Comparison of ENCODE assay signal across 9 cellular contexts in genomic region chr14:104694475-104694950, GRCh38. TPM values are rescaled to one million over a fixed set of nuclear protein-coding genes. Genes with fewer than 3 reads are reported as not detected.
DNase-seq lines count a peak whose midpoint lies in the region; ATAC-seq and TF ChIP-seq lines count a peak whose summit lies in the region.
"Had no signal": no experiment of that assay in that cellular context is flagged by ENCODE, and none has a peak within 500 bp of the region (broad histone marks: within the 10 kb centered on the region; RNA-seq: fewer than 3 reads in every experiment).

No MANE protein-coding gene starts in this region.

- DNase-seq in heart right ventricle: peak in 1 of 2 donors; percentile 20
- no peak for DNase-seq in Right ventricle myocardium inferior (ENCODE audit: missing footprints)
- DNase-seq in anterior cingulate cortex (lab: John Stamatoyannopoulos, UW): peak in 56 of 58 donors; percentile 19 to 92 (median 79)
- peak; percentile 86 for DNase-seq in midbrain (lab: John Stamatoyannopoulos, UW)
- no peak for DNase-seq in upper lobe of right lung
- DNase-seq in glutamatergic neuron: no peak
- DNase-seq in stimulated activated CD4-positive, alpha-beta T cell treated with anti-CD3 and anti-CD28 coated beads, Interleukin-2, amount 100 ng/mL, for 24 hours: no peak
- DNase-seq: DMS153 had no signal

- H3K36me3 Mint-ChIP-seq in glutamatergic neuron (ENCODE audit: unreplicated experiment): no peaks in the 10 kb centered on the region

- H3K9me3 Mint-ChIP-seq in glutamatergic neuron (ENCODE audit: unreplicated experiment): peaks cover 2% of the 10 kb centered on the region

- H3K36me3 ChIP-seq in heart right ventricle (peaks cover 0 to 29% (median 0%) of the 10 kb centered on the region in 9 donors), upper lobe of right lung (no peaks in the 10 kb centered on the region)

- peaks cover 5% of the 10 kb centered on the region for H3K27me3 Mint-ChIP-seq in glutamatergic neuron (ENCODE audit: unreplicated experiment)

- H3K9me3 ChIP-seq in heart right ventricle (no peaks in the 10 kb centered on the region), upper lobe of right lung (no peaks in the 10 kb centered on the region)

- H3K4me1 ChIP-seq in heart right ventricle (peaks cover 60 to 98% (median 96%) of the 10 kb centered on the region in 9 donors), upper lobe of right lung (peaks cover 70% of the 10 kb centered on the region)

- peak in 1 of 8 donors; percentile 5 for ATAC-seq in heart right ventricle
- ATAC-seq in Right ventricle myocardium inferior: no peak
- no peak for ATAC-seq in upper lobe of right lung
- no peak for ATAC-seq in activated CD4-positive, CD25-positive, alpha-beta regulatory T cell treated with anti-CD3 and anti-CD28 coated beads, Interleukin-2, amount 50 U/mL, for 24 hours

- no peaks in the 10 kb centered on the region for H3K4me1 Mint-ChIP-seq in glutamatergic neuron (ENCODE audit: low read depth, unreplicated experiment)

- intact Hi-C loops in heart right ventricle (cut with DNase I) (no loop called here), Right ventricle myocardium inferior (cut with DNase I) (no loop called here), upper lobe of right lung (cut with DNase I) (no loop called here)

- 66 to 70% methylated on average over 15 of the region's 15 CpGs for WGBS in heart right ventricle, 2 donors

- H3K4me3 Mint-ChIP-seq in glutamatergic neuron (ENCODE audit: unreplicated experiment): no peak overlapping the region

- peak overlapping the region; percentile 65 to 90 (median 76) for H3K27ac ChIP-seq in heart right ventricle
- peak overlapping the region; percentile 60 for H3K27ac ChIP-seq in upper lobe of right lung

- TF ChIP-seq CTCF in heart right ventricle (IDR thresholded peaks at IDR 0.05) (no peak), upper lobe of right lung (IDR thresholded peaks at IDR 0.05) (no peak), glutamatergic neuron (IDR thresholded peaks at IDR 0.05; ENCODE audit: partially characterized antibody, unreplicated experiment) (no peak)

- H3K27ac Mint-ChIP-seq in glutamatergic neuron (ENCODE audit: unreplicated experiment): no peak overlapping the region

- H3K4me3 ChIP-seq in heart right ventricle (peak overlapping the region in 2 of 10 donors; percentile 13 to 27), upper lobe of right lung (no peak overlapping the region)

- H3K27me3 ChIP-seq in heart right ventricle (no peaks in the 10 kb centered on the region), upper lobe of right lung (no peaks in the 10 kb centered on the region)

RNA-seq across cellular contexts. Expression of gene INF2, which starts 5.1 kb away (rescaled TPM):
- total RNA-seq in heart right ventricle: 10 to 100 TPM; 22.5 to 40.1 (median 27.7) TPM
- polyA plus RNA-seq in heart right ventricle: 10 to 100 TPM; 27.0 to 73.8 TPM
- total RNA-seq in Right ventricle myocardium inferior: 31.1 TPM
- 117 TPM for total RNA-seq in upper lobe of right lung
- 11.8 TPM for total RNA-seq in glutamatergic neuron (ENCODE audit: unreplicated experiment)

RNA-seq across cellular contexts. Expression of gene ADSS1, which starts 29.5 kb away (rescaled TPM):
- 100 to 1,000 TPM; 159 to 295 (median 195) TPM for total RNA-seq in heart right ventricle
- 100 to 1,000 TPM in 1 of 2 donors, 10 to 100 TPM in 1; 74.6 to 220 TPM for polyA plus RNA-seq in heart right ventricle
- total RNA-seq in Right ventricle myocardium inferior: 191 TPM
- 5.5 TPM for total RNA-seq in upper lobe of right lung
- total RNA-seq in glutamatergic neuron (ENCODE audit: unreplicated experiment): 45.1 TPM

RNA-seq across cellular contexts. Expression of gene SIVA1, which starts 58.4 kb away (rescaled TPM):
- 10 to 100 TPM; 43.3 to 69.6 (median 50.8) TPM for total RNA-seq in heart right ventricle
- 100 to 1,000 TPM in 1 of 2 donors, 10 to 100 TPM in 1; 78.6 to 203 TPM for polyA plus RNA-seq in heart right ventricle
- total RNA-seq in Right ventricle myocardium inferior: 54.4 TPM
- total RNA-seq in upper lobe of right lung: 66.1 TPM
- total RNA-seq in glutamatergic neuron (ENCODE audit: unreplicated experiment): 30.5 TPM

Comparison
In these comparisons a context has a peak if more than half of its experiments do, and no peak if none do; other contexts are left out.
1. DNase-seq: peak in anterior cingulate cortex (56 of 58) and midbrain (single experiment); none in Right ventricle myocardium inferior (single experiment), upper lobe of right lung (single experiment), glutamatergic neuron (single experiment) and stimulated activated CD4-positive, alpha-beta T cell treated with anti-CD3 and anti-CD28 coated beads, Interleukin-2, amount 100 ng/mL, for 24 hours (0 of 2).